Comparison of ENCODE assay signal across 1 cellular context in genomic region chr9:124282442-124283231, GRCh38.
A peak's percentile ranks its signal among the peaks of the same experiment; 100 is the strongest.
TF ChIP-seq lines count a peak whose summit lies in the region.

No MANE protein-coding gene starts in this region.

TF ChIP-seq in HepG2, 621 proteins besides CTCF, POLR2A, EP300 and RAD21 (continued from another document):
- no peak for TF ChIP-seq CBX1 (IDR thresholded peaks at IDR 0.05; ENCODE audit: low read depth)
- TF ChIP-seq TEF (CRISPR knock-in tag; IDR thresholded peaks at IDR 0.05), result no peak
- no peak; the same call in 1 of the 2 replicates for TF ChIP-seq MIER2 (CRISPR knock-in tag; IDR thresholded peaks at IDR 0.05)
- peak; percentile 92 for TF ChIP-seq PHF21A (CRISPR knock-in tag; IDR thresholded peaks at IDR 0.05)
- no peak for TF ChIP-seq ADNP (CRISPR knock-in tag; IDR thresholded peaks at IDR 0.05)
